16 cellular contexts compared by ENCODE assay signal in genomic region chr14:44041700-44042099, GRCh38.
"Had no signal": no experiment of that assay in that cellular context is flagged by ENCODE, and none has a peak within 500 bp of the region (broad histone marks: within the 10 kb centered on the region; RNA-seq: fewer than 3 reads in every experiment).

No MANE protein-coding gene starts in this region.

- H3K27ac Mint-ChIP-seq: natural killer cell; progenitor cell of endocrine pancreas; T-helper 2 cell treated with Interferon-gamma antibody and Interleukin-4, amounts not matched to agents 5 μg/mL and 100 μg/mL, for 36 hours had no signal

- H3K27ac ChIP-seq: dorsolateral prefrontal cortex, esophagus squamous epithelium, lower lobe of right lung, upper lobe of left lung, WERI-Rb-1 had no signal

- H3K9me3 ChIP-seq: lower lobe of right lung had no signal

- H3K4me1 Mint-ChIP-seq: natural killer cell had no signal

- DNase-seq: activated CD4-positive, alpha-beta T cell treated with anti-CD3 and anti-CD28 coated beads for 4 hours; activated naive CD4-positive, alpha-beta T cell treated with Interleukin-2 at 50 U/mL for 16 hours; dorsolateral prefrontal cortex; esophagus squamous epithelium; foreskin fibroblast; left cardiac atrium; lower lobe of right lung; mucosa of descending colon; natural killer cell; nucleus accumbens; right cardiac atrium; small intestine; upper lobe of left lung; WERI-Rb-1 had no signal

- H3K27me3 Mint-ChIP-seq: progenitor cell of endocrine pancreas had no signal

- H3K4me3 Mint-ChIP-seq: natural killer cell; T-helper 2 cell treated with Interferon-gamma antibody and Interleukin-4, amounts not matched to agents 5 μg/mL and 100 μg/mL, for 36 hours had no signal

- H3K4me1 ChIP-seq: esophagus squamous epithelium, lower lobe of right lung, upper lobe of left lung had no signal

- ATAC-seq: left cardiac atrium, lower lobe of right lung, mucosa of descending colon, natural killer cell, right cardiac atrium had no signal

- H3K27me3 ChIP-seq: dorsolateral prefrontal cortex, esophagus squamous epithelium, upper lobe of left lung had no signal

- H3K4me3 ChIP-seq: dorsolateral prefrontal cortex, esophagus squamous epithelium, lower lobe of right lung, mucosa of descending colon, upper lobe of left lung had no signal

- H3K36me3 ChIP-seq: esophagus squamous epithelium, lower lobe of right lung, upper lobe of left lung, WERI-Rb-1 had no signal
